In genomic region chr11:2276280-2276998, GRCh38 we compare ENCODE assay signal across 24 cellular contexts. TPM values are rescaled to one million over a fixed set of nuclear protein-coding genes. Genes with fewer than 3 reads are reported as not detected.
DNase-seq lines count a peak whose midpoint lies in the region; ATAC-seq and TF ChIP-seq lines count a peak whose summit lies in the region.
"Had no signal": no experiment of that assay in that cellular context is flagged by ENCODE, and none has a peak within 500 bp of the region (broad histone marks: within the 10 kb centered on the region; RNA-seq: fewer than 3 reads in every experiment).

No MANE protein-coding gene starts in this region.

- no peak overlapping the region for H3K4me2 ChIP-seq in osteoblast (ENCODE audit: insufficient read depth, low read length)

- H3K4me1 ChIP-seq in right atrium auricular region (no peaks in the 10 kb centered on the region), esophagus muscularis mucosa (no peaks in the 10 kb centered on the region), osteoblast (ENCODE audit: insufficient read depth, low read length) (no peaks in the 10 kb centered on the region)
- H3K4me1 ChIP-seq: Peyer's patch, SJSA1 had no signal

- H3K4me3 ChIP-seq in right atrium auricular region (no peak overlapping the region), esophagus muscularis mucosa (no peak overlapping the region), osteoblast (ENCODE audit: insufficient read depth, low read length) (no peak overlapping the region)
- H3K4me3 ChIP-seq: Peyer's patch, SJSA1 had no signal

- WGBS in esophagus muscularis mucosa, result 84% methylated on average over 13 of the region's 14 CpGs

- H3K27me3 ChIP-seq in right atrium auricular region (peaks cover 0 to 5% of the 10 kb centered on the region in 2 donors), esophagus muscularis mucosa (peaks cover 0 to 48% (median 7%) of the 10 kb centered on the region in 4 donors), osteoblast (ENCODE audit: insufficient read depth, low read length) (peaks cover 40% of the 10 kb centered on the region)

- intact Hi-C loops in left ventricle myocardium superior (cut with micrococcal nuclease) (no loop called here), esophagus muscularis mucosa (cut with DNase I) (no loop called here)

- no peak for TF ChIP-seq POLR2A in esophagus muscularis mucosa (IDR thresholded peaks at IDR 0.05; ENCODE audit: low read depth)

- H3K9me3 ChIP-seq in right atrium auricular region, result peaks cover 0 to 11% of the 10 kb centered on the region in 2 donors
- peaks cover 0 to 14% (median 3%) of the 10 kb centered on the region in 4 donors for H3K9me3 ChIP-seq in esophagus muscularis mucosa
- H3K9me3 ChIP-seq in osteoblast (ENCODE audit: low read depth, low read length), result no peaks in the 10 kb centered on the region
- H3K9me3 ChIP-seq: Peyer's patch, SJSA1 had no signal

- DNase-seq in right atrium auricular region (ENCODE audit: low spot score) (peak; percentile 42), left ventricle myocardium superior (no peak), esophagus muscularis mucosa (ENCODE audit: extremely low spot score) (peak; percentile 77), osteoblast (ENCODE audit: insufficient read length, low spot score, missing footprints) (peak; percentile 21), medulla oblongata (ENCODE audit: extremely low spot score) (no peak), epidermal melanocyte (ENCODE audit: insufficient read length, low spot score) (no peak)
- DNase-seq: 8988T; CD4-positive, CD25-positive, alpha-beta regulatory T cell; DMS153; GF-D8; GOT3; IMR-90; Kasumi-1; NCI-H1092 treated with DMSO at 0.1 percent for 48 hours; NCI-H146; NCI-H2081; NCI-H446 treated with DMSO at 0.1 percent for 48 hours; NCI-H69 had no signal

- ATAC-seq in left ventricle myocardium superior (no peak), GM18868 (IDR thresholded peaks at IDR 0.05; ENCODE audit: unreplicated experiment) (no peak), HG03442 (IDR thresholded peaks at IDR 0.05; ENCODE audit: unreplicated experiment) (no peak)

- no peak overlapping the region for H2AFZ ChIP-seq in osteoblast (ENCODE audit: low read length)

- H3K79me2 ChIP-seq in osteoblast (ENCODE audit: insufficient read depth, low read length), result no peaks in the 10 kb centered on the region

- TF ChIP-seq EP300 in esophagus muscularis mucosa (IDR thresholded peaks at IDR 0.05), result no peak

- TF ChIP-seq CTCF in right atrium auricular region (IDR thresholded peaks at IDR 0.05) (no peak), esophagus muscularis mucosa (IDR thresholded peaks at IDR 0.05) (no peak), osteoblast (IDR thresholded peaks at IDR 0.05; ENCODE audit: extremely low read depth, low read depth, low read length) (no peak)

- H3K27ac ChIP-seq in right atrium auricular region, result no peak overlapping the region
- no peak overlapping the region for H3K27ac ChIP-seq in esophagus muscularis mucosa (replicated peaks in 1 of 4)
- H3K27ac ChIP-seq in osteoblast (ENCODE audit: low read depth, low read length), result no peak overlapping the region
- H3K27ac ChIP-seq: HL-60, Peyer's patch, SJSA1 had no signal

- H4K20me1 ChIP-seq in osteoblast (ENCODE audit: insufficient read depth, low read length), result no peaks in the 10 kb centered on the region

- H3K36me3 ChIP-seq in right atrium auricular region (no peaks in the 10 kb centered on the region), esophagus muscularis mucosa (no peaks in the 10 kb centered on the region), osteoblast (ENCODE audit: insufficient read depth, low read length) (no peaks in the 10 kb centered on the region)
- H3K36me3 ChIP-seq: Peyer's patch, SJSA1 had no signal

RNA-seq across cellular contexts. Expression of gene ASCL2, which starts 6.1 kb away (rescaled TPM):
- under 1 TPM in 1 of 2 donors, not detected in 1; 0.51 TPM for total RNA-seq in right atrium auricular region
- 0.17 TPM for total RNA-seq in left ventricle myocardium superior
- under 1 TPM in 3 of 4 donors, not detected in 1; 0.32 to 0.83 (median 0.42) TPM for total RNA-seq in esophagus muscularis mucosa
- total RNA-seq in osteoblast, result not detected in 2 replicates
- total RNA-seq: HT1080, IMR-90, SJSA1 had no signal

RNA-seq across cellular contexts. Expression of gene C11orf21, which starts 25.3 kb away (rescaled TPM):
- total RNA-seq in right atrium auricular region, result 10 to 100 TPM in 1 of 2 donors, 1 to 10 TPM in 1; 1.4 to 11.9 TPM
- total RNA-seq in left ventricle myocardium superior, result 66.5 TPM
- 1 to 10 TPM in 1 of 4 donors, under 1 TPM in 2, not detected in 1; 0.29 to 1.2 (median 0.83) TPM for total RNA-seq in esophagus muscularis mucosa
- total RNA-seq in osteoblast, result 0.29 and 0.36 TPM in 2 replicates
- total RNA-seq: IMR-90 had no signal

RNA-seq across cellular contexts. Expression of gene TSPAN32, which starts 25.4 kb away (rescaled TPM):
- 10 to 100 TPM in 1 of 2 donors, 1 to 10 TPM in 1; 2.6 to 15.2 TPM for total RNA-seq in right atrium auricular region
- total RNA-seq in left ventricle myocardium superior, result 19.9 TPM
- total RNA-seq in esophagus muscularis mucosa, result 1 to 10 TPM in 2 of 4 donors, under 1 TPM in 1, not detected in 1; 0.52 to 3.5 (median 1.2) TPM
- 0.59 and 1.4 TPM in 2 replicates for total RNA-seq in osteoblast
- total RNA-seq: IMR-90 had no signal

Comparison
In these comparisons a context has a peak if more than half of its experiments do, and no peak if none do; other contexts are left out.
1. DNase-seq: peak in right atrium auricular region (single experiment), esophagus muscularis mucosa (single experiment) and osteoblast (single experiment); none in left ventricle myocardium superior (single experiment), medulla oblongata (single experiment) and epidermal melanocyte (single experiment).